In the genomic region with DNA sequence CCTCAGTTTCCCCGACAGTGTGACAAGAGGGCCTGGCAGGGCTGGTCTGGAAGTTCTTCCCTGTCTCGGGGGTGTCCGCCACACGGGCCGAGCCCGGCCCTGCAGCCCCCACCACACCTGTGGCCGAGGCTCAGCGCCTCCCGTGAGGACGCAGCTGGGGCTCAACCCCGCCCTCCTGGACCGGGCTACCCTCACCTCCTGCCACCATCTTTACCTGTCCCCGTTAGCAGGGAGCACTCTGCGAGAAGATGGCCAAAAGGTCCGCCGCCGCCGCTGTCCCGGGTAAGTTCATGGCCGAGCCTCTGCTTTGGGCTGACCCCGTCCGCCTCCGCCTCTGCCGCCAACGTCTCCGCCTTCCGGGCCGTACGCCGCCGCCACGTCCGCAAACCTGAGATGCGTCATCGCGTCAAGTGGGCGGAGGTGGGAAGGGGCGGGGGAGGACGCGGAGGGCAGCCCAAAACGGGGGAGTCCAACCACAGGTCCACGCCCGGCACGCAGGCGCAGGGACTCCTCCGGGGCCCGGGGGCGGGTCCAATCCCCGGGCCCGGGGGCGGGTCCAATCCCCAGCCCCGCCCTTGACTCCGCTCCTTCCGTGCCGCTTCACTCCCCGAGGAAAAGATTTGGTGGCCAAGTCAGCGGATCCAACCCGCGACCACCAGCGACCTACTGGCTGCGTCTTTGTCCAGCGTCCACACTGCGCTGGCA, we compare ENCODE assay signal across 8 cellular contexts. TPM values are rescaled to one million over a fixed set of nuclear protein-coding genes. Genes with fewer than 3 reads are reported as not detected.
DNase-seq lines count a peak whose midpoint lies in the region; ATAC-seq, FAIRE-seq and TF ChIP-seq lines count a peak whose summit lies in the region.

A gene (minus strand): TSS at position 351 of the 705 bp plus-strand sequence. CDS start 4,295 bp downstream, outside the sequence.

- peak within 1 kb of the TSS; percentile 99 for H3K27ac Mint-ChIP-seq in T-helper 1 cell treated with Interleukin-12 subunit alpha and Interleukin-12 subunit beta and Interleukin-4 antibody, amounts not matched to agents 30 μg/mL and 1 μg/mL, for 36 hours

- H3K27ac ChIP-seq in psoas muscle = peak within 1 kb of the TSS; percentile 88

- intact Hi-C loops in left ventricle myocardium superior (cut with micrococcal nuclease) (no loop called here), psoas muscle (cut with DNase I) (loop anchor here (2.0 to 5.0 kb wide), 2 partner anchors 52 to 55 kb away; a partner anchor contains a TSS)

- H3K4me3 ChIP-seq in psoas muscle = peak within 1 kb of the TSS; percentile 82

- peaks cover 23% of the 10 kb centered on the region for H3K27me3 Mint-ChIP-seq in T-helper 1 cell treated with Interleukin-12 subunit alpha and Interleukin-12 subunit beta and Interleukin-4 antibody, amounts not matched to agents 30 μg/mL and 1 μg/mL, for 36 hours (ENCODE audit: low read depth)

- in situ Hi-C loops in GM13976 (cut with MboI; ENCODE audit: low sequenced_read_pairs, unreplicated experiment) = no loop called here

- peak; percentile 91 for FAIRE-seq in urothelium cell line (lab: Jason Lieb, UNC)

- peak; percentile 97 for DNase-seq in GM13976 (ENCODE audit: low spot score)
- peak; percentile 95 for DNase-seq in NCI-H146 (lab: John Stamatoyannopoulos, UW)
- peak; percentile 64 to 95 (median 91) for DNase-seq in amygdala (lab: John Stamatoyannopoulos, UW)
- peak; percentile 99 for DNase-seq in left ventricle myocardium superior
- DNase-seq in psoas muscle = peak; percentile 98 to 99
- DNase-seq in urothelium cell line (ENCODE audit: low spot score) = peak; percentile 98

- peaks cover 25% of the 10 kb centered on the region for H3K4me1 ChIP-seq in psoas muscle

- peaks cover 15% of the 10 kb centered on the region for H3K36me3 Mint-ChIP-seq in T-helper 1 cell treated with Interleukin-12 subunit alpha and Interleukin-12 subunit beta and Interleukin-4 antibody, amounts not matched to agents 30 μg/mL and 1 μg/mL, for 36 hours (ENCODE audit: low read depth)

- ATAC-seq in HG02852 (IDR thresholded peaks at IDR 0.05; ENCODE audit: unreplicated experiment) (peak; percentile 88), left ventricle myocardium superior (peak; percentile 100), psoas muscle (peak; percentile 99 to 100 (median 99))

- peak within 1 kb of the TSS; percentile 99 for H3K4me3 Mint-ChIP-seq in T-helper 1 cell treated with Interleukin-12 subunit alpha and Interleukin-12 subunit beta and Interleukin-4 antibody, amounts not matched to agents 30 μg/mL and 1 μg/mL, for 36 hours

- H3K9me3 ChIP-seq in psoas muscle = no peaks in the 10 kb centered on the region

- peaks cover 0 to 13% of the 10 kb centered on the region in 2 donors for H3K36me3 ChIP-seq in psoas muscle (ENCODE audit: insufficient read depth in 1 of 2, low read depth in 1 of 2)

- TF ChIP-seq CTCF in GM13976 (IDR thresholded peaks at IDR 0.05; ENCODE audit: borderline replicate concordance, control extremely low read depth, extremely low read depth, insufficient read depth, missing control alignments) (no peak), psoas muscle (IDR thresholded peaks at IDR 0.05) (no peak)

- no peaks in the 10 kb centered on the region for H3K9me3 Mint-ChIP-seq in T-helper 1 cell treated with Interleukin-12 subunit alpha and Interleukin-12 subunit beta and Interleukin-4 antibody, amounts not matched to agents 30 μg/mL and 1 μg/mL, for 36 hours

- no peaks in the 10 kb centered on the region for H3K27me3 ChIP-seq in psoas muscle (ENCODE audit: insufficient read depth in 3 of 3, low read length in 2 of 3)

- peaks cover 24% of the 10 kb centered on the region for H3K4me1 Mint-ChIP-seq in T-helper 1 cell treated with Interleukin-12 subunit alpha and Interleukin-12 subunit beta and Interleukin-4 antibody, amounts not matched to agents 30 μg/mL and 1 μg/mL, for 36 hours (ENCODE audit: low read depth)

- 0 to 1% (median 0%) methylated on average over 48 to 63 of the region's 63 CpGs for WGBS in psoas muscle, 3 donors

RNA-seq across cellular contexts. Expression of the gene that starts here (rescaled TPM):
- 19.8 TPM for total RNA-seq in left ventricle myocardium superior
- total RNA-seq in psoas muscle = 10 to 100 TPM; 13.1 to 19.9 (median 16.8) TPM
- polyA plus RNA-seq in psoas muscle = 10 to 100 TPM in 2 of 3 donors, 1 to 10 TPM in 1; 8.9 to 21.3 (median 11.4) TPM

Comparison
In these comparisons a context has a peak if more than half of its experiments do, and no peak if none do; other contexts are left out.
1. Peak in every context shown above with its lines: DNase-seq, ATAC-seq, H3K4me3 ChIP-seq and H3K27ac ChIP-seq.